In the genomic region with DNA sequence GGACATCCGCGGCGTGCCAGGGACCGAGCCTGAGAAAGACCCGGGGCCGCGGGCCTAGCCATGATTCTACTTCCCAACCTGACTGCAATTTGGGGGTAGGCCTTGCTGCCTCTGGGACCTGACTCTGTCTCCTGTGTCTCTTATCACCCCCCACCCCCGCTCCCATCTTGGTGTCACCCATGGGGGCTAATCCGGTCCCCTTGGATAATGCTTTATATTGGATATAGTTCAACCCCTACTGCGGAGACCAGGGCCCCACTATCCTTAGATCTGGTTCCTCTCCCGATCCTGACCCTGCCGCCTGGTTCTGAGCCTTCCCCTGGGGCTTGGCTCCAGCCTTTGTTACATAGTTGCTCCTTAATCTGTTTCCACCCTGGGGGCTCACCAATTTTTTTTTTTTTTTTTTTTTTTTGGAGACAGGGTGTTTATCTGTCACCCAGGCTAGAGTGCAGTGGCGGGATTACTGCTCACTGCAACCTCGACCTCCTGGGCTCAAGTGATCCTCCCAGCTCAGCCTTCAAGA, we compare ENCODE assay signal across 8 cellular contexts. TPM values are rescaled to one million over a fixed set of nuclear protein-coding genes. Genes with fewer than 3 reads are reported as not detected.
DNase-seq lines count a peak whose midpoint lies in the region; ATAC-seq, FAIRE-seq and TF ChIP-seq lines count a peak whose summit lies in the region.

No MANE protein-coding gene starts in this region.

- no peak overlapping the region for H3K27ac Mint-ChIP-seq in activated naive CD4-positive, alpha-beta T cell treated with anti-CD3 and anti-CD28 coated beads for 36 hours
- H3K27ac Mint-ChIP-seq in memory B cell (no peak overlapping the region), type B pancreatic cell (peak overlapping the region; percentile 85)

- peak overlapping the region; percentile 80 to 99 for H3K9ac ChIP-seq in K562 (ENCODE audit: insufficient read depth in 1 of 2, low read depth in 2 of 2, low read length in 2 of 2)

- in situ Hi-C loops in K562 (cut with MboI): no loop called here

- intact Hi-C loops in activated naive CD4-positive, alpha-beta T cell treated with anti-CD3 and anti-CD28 coated beads for 36 hours (cut with micrococcal nuclease): loop anchor here (5.0 to 10.0 kb wide), 3 partner anchors 103 to 515 kb away; partner anchors contain the start of genes BCL3, GEMIN7, QPCTL and SNRPD2
- intact Hi-C loops in K562 (cut with micrococcal nuclease): no loop called here

- no peak for TF ChIP-seq POLR2A in K562 (conservative IDR thresholded peaks at IDR 0.05)

- TF ChIP-seq RAD21 in K562 (CRISPR knock-in tag; conservative IDR thresholded peaks at IDR 0.05 in 1 of 2, IDR thresholded peaks at IDR 0.05 in 1 of 2): no peak

- TF ChIP-seq EP300 in K562 (IDR thresholded peaks at IDR 0.05; ENCODE audit: low read length): no peak

- peak overlapping the region; percentile 72 for H3K4me3 ChIP-seq in K562

- FAIRE-seq in K562 (lab: Jason Lieb, UNC): no peak

- 5% methylated on average over 14 of the region's 14 CpGs for WGBS in K562 (ENCODE audit: insufficient coverage, low coverage, missing lambda C conversion rate)

- CTCF ChIA-PET in activated naive CD4-positive, alpha-beta T cell treated with anti-CD3 and anti-CD28 coated beads for 36 hours (lab: Charles Lee): interaction anchor here (0.6 kb wide), 1 partner anchor 26 kb away, joined by 3 read pairs; no protein-coding TSS in a partner anchor
- CTCF ChIA-PET in K562 (lab: Yijun Ruan, JAX; ENCODE audit: low intra/inter-chr PET ratio): interaction anchor here (0.6 kb wide), 1 partner anchor 190 kb away, joined by 4 read pairs; no protein-coding TSS in a partner anchor

- peaks cover 42% of the 10 kb centered on the region for H3K79me2 ChIP-seq in K562 (ENCODE audit: control insufficient read depth, insufficient read depth, low read length)

- H3K9me3 Mint-ChIP-seq in activated naive CD4-positive, alpha-beta T cell treated with anti-CD3 and anti-CD28 coated beads for 36 hours: no peaks in the 10 kb centered on the region
- H3K9me3 Mint-ChIP-seq in memory B cell (no peaks in the 10 kb centered on the region), type B pancreatic cell (no peaks in the 10 kb centered on the region)

- peak overlapping the region; percentile 71 for H3K4me3 Mint-ChIP-seq in activated naive CD4-positive, alpha-beta T cell treated with anti-CD3 and anti-CD28 coated beads for 36 hours
- H3K4me3 Mint-ChIP-seq in memory B cell: peak overlapping the region; percentile 78
- peak overlapping the region; percentile 88 for H3K4me3 Mint-ChIP-seq in type B pancreatic cell

- peaks cover 13% of the 10 kb centered on the region; the same call in 2 of the 3 replicates for H3K36me3 ChIP-seq in K562 (ENCODE audit: control insufficient read depth, insufficient read depth, low read length)

- H4K20me1 ChIP-seq in K562 (replicated peaks; ENCODE audit: control insufficient read depth, insufficient read depth, low read length): no peaks in the 10 kb centered on the region

- peaks cover 14 to 42% of the 10 kb centered on the region in 2 experiments for H3K4me1 ChIP-seq in K562 (replicated peaks in 1 of 2; ENCODE audit: control insufficient read depth in 2 of 2, insufficient read depth in 2 of 2, low read length in 2 of 2)

- H2AFZ ChIP-seq in K562 (ENCODE audit: low read depth, low read length): peak overlapping the region; percentile 94

- no peaks in the 10 kb centered on the region for H3K27me3 ChIP-seq in K562 (ENCODE audit: control insufficient read depth in 2 of 2, insufficient read depth in 2 of 2, low read length in 2 of 2)

- no peaks in the 10 kb centered on the region for H3K9me3 ChIP-seq in K562 (replicated peaks; ENCODE audit: control insufficient read depth, insufficient read depth, low read depth, low read length)

- ATAC-seq in K562: no peak
- ATAC-seq in memory B cell (ENCODE audit: low read depth): no peak
- ATAC-seq in HG03432 (IDR thresholded peaks at IDR 0.05; ENCODE audit: unreplicated experiment): no peak
- no peak for ATAC-seq in HG03045 (IDR thresholded peaks at IDR 0.05; ENCODE audit: unreplicated experiment)

- H3K27ac ChIP-seq in K562 (ENCODE audit: extremely low read depth, low read depth, low read length): peak overlapping the region; percentile 74

- DNase-seq in activated naive CD4-positive, alpha-beta T cell treated with anti-CD3 and anti-CD28 coated beads for 36 hours: no peak
- no peak for DNase-seq in activated naive CD4-positive, alpha-beta T cell treated with Interleukin-2 at 50 U/mL for 16 hours
- DNase-seq in K562 (ENCODE audit: extremely low read depth in 1 of 4, low spot score in 3 of 4) (peak in 3 of 4 experiments; percentile 32 to 42 (median 41)), memory B cell (ENCODE audit: low spot score in 2 of 2) (no peak), type B pancreatic cell (ENCODE audit: extremely low spot score, unreplicated experiment) (no peak), NCI-H2227 (lab: John Stamatoyannopoulos, UW; ENCODE audit: unreplicated experiment) (no peak)

- POLR2A ChIA-PET in K562 (lab: Yijun Ruan, JAX): interaction anchor here (0.6 to 1.8 kb wide), 7 partner anchors 10 to 151 kb away, joined by 3 to 6 read pairs (median 4); partner anchors contain the start of gene EXOC3L2

- peak overlapping the region; percentile 93 for H3K4me2 ChIP-seq in K562 (ENCODE audit: insufficient read depth, low read length)

- H3K9me1 ChIP-seq in K562 (ENCODE audit: control insufficient read depth, insufficient read depth, low read length): no peaks in the 10 kb centered on the region

- peaks cover 2% of the 10 kb centered on the region for H3K36me3 Mint-ChIP-seq in activated naive CD4-positive, alpha-beta T cell treated with anti-CD3 and anti-CD28 coated beads for 36 hours (ENCODE audit: low read depth)
- H3K36me3 Mint-ChIP-seq in memory B cell (peaks cover 13% of the 10 kb centered on the region), type B pancreatic cell (no peaks in the 10 kb centered on the region)

- no TSS peak for BruUV-seq in K562 (replicated peaks; lab: Mats Ljungman, UMichigan)

- no peaks in the 10 kb centered on the region for H3K27me3 Mint-ChIP-seq in activated naive CD4-positive, alpha-beta T cell treated with anti-CD3 and anti-CD28 coated beads for 36 hours (ENCODE audit: low read depth)
- H3K27me3 Mint-ChIP-seq in memory B cell (no peaks in the 10 kb centered on the region), type B pancreatic cell (no peaks in the 10 kb centered on the region)

- TF ChIP-seq CTCF in K562 (IDR thresholded peaks at IDR 0.05 in 2 of 3, conservative IDR thresholded peaks at IDR 0.05 in 1 of 3; ENCODE audit: insufficient read depth in 2 of 3, low read depth in 1 of 3, low read length in 3 of 3) (no peak), type B pancreatic cell (conservative IDR thresholded peaks at IDR 0.05) (no peak)

- peaks cover 42% of the 10 kb centered on the region for H3K4me1 Mint-ChIP-seq in activated naive CD4-positive, alpha-beta T cell treated with anti-CD3 and anti-CD28 coated beads for 36 hours (ENCODE audit: low read depth)
- peaks cover 27% of the 10 kb centered on the region for H3K4me1 Mint-ChIP-seq in memory B cell
- peaks cover 17% of the 10 kb centered on the region for H3K4me1 Mint-ChIP-seq in type B pancreatic cell (ENCODE audit: unreplicated experiment)

RNA-seq across cellular contexts. Expression of gene BLOC1S3, which starts 1.3 kb away (rescaled TPM):
- 1 to 10 TPM; 5.1 to 6.5 TPM for total RNA-seq in activated naive CD4-positive, alpha-beta T cell treated with anti-CD3 and anti-CD28 coated beads for 36 hours
- 10.9 and 22.2 TPM in 2 replicates for total RNA-seq in K562 (2011; cell fraction: chromatin; rRNA removed; ENCODE audit: low replicate concordance)
- total RNA-seq in K562 (2011; cell fraction: nucleolus; rRNA removed): 17.1 and 20.5 TPM in 2 replicates
- 16.6 and 18.9 TPM in 2 replicates for total RNA-seq in K562 (2011; cell fraction: nucleoplasm; rRNA removed)
- total RNA-seq in K562 (2014; rRNA removed) (5.2 and 9.8 TPM in 2 replicates), K562 (2014; rRNA removed; fragmentation: Illumina TruSeq; extraction: Trizol) (3.3 and 3.9 TPM in 2 replicates), K562 (2015; rRNA removed; fragmentation: Illumina TruSeq; extraction: Trizol) (4.3 and 4.4 TPM in 2 replicates), K562 (2021) (17.1 and 20.2 TPM in 2 replicates), type B pancreatic cell (ENCODE audit: low replicate concordance) (9.2 and 10.2 TPM in 2 replicates)
- polyA plus RNA-seq in K562 (2011; rRNA removed) (6.2 and 11.4 TPM in 2 replicates), K562 (2014; fragmentation: Illumina TruSeq; extraction: Trizol) (10.3 and 11.1 TPM in 2 replicates), K562 (2014; fragmentation: Nextera tagmentation; extraction: Ambion mirVana) (10 to 100 TPM; 12.4 to 16.1 TPM), K562 (2014; rRNA removed) (7.6 and 10.4 TPM in 2 replicates)
- 12.4 and 13.2 TPM in 2 replicates for polyA plus RNA-seq in K562 (2011; cell fraction: cytosol; rRNA removed)
- 9.9 and 10.0 TPM in 2 replicates for polyA plus RNA-seq in K562 (2011; cell fraction: nucleus; rRNA removed)
- polyA plus RNA-seq in K562 (2012): 10.1 and 12.7 TPM in 2 replicates
- 6.1 and 9.3 TPM in 2 replicates for polyA minus RNA-seq in K562 (2011; rRNA and poly(A)+ RNA removed)
- 6.8 and 9.4 TPM in 2 replicates for polyA minus RNA-seq in K562 (2011; cell fraction: cytosol; rRNA and poly(A)+ RNA removed)
- 4.2 and 7.1 TPM in 2 replicates for polyA minus RNA-seq in K562 (2011; cell fraction: nucleus; rRNA and poly(A)+ RNA removed)

RNA-seq across cellular contexts. Expression of gene TRAPPC6A, which starts 1.9 kb away (rescaled TPM):
- 10 to 100 TPM; 28.1 to 28.4 TPM for total RNA-seq in activated naive CD4-positive, alpha-beta T cell treated with anti-CD3 and anti-CD28 coated beads for 36 hours
- 3.4 and 9.5 TPM in 2 replicates for total RNA-seq in K562 (2011; cell fraction: chromatin; rRNA removed; ENCODE audit: low replicate concordance)
- total RNA-seq in K562 (2011; cell fraction: nucleolus; rRNA removed): 12.4 and 13.0 TPM in 2 replicates
- 5.6 and 7.4 TPM in 2 replicates for total RNA-seq in K562 (2011; cell fraction: nucleoplasm; rRNA removed)
- total RNA-seq in K562 (2014; rRNA removed) (16.6 and 18.8 TPM in 2 replicates), K562 (2014; rRNA removed; fragmentation: Illumina TruSeq; extraction: Trizol) (1.5 and 2.7 TPM in 2 replicates), K562 (2015; rRNA removed; fragmentation: Illumina TruSeq; extraction: Trizol) (9.5 and 11.6 TPM in 2 replicates), K562 (2021) (17.8 and 20.2 TPM in 2 replicates), type B pancreatic cell (ENCODE audit: low replicate concordance) (36.7 and 41.3 TPM in 2 replicates)
- polyA plus RNA-seq in K562 (2011; rRNA removed) (22.4 and 35.8 TPM in 2 replicates), K562 (2014; fragmentation: Illumina TruSeq; extraction: Trizol) (5.0 and 14.3 TPM in 2 replicates), K562 (2014; fragmentation: Nextera tagmentation; extraction: Ambion mirVana) (1 to 10 TPM in 1 of 2 experiments, under 1 TPM in 1; 0.82 to 7.7 TPM), K562 (2014; rRNA removed) (23.6 and 28.2 TPM in 2 replicates)
- polyA plus RNA-seq in K562 (2011; cell fraction: cytosol; rRNA removed): 69.0 and 84.4 TPM in 2 replicates
- polyA plus RNA-seq in K562 (2011; cell fraction: nucleus; rRNA removed): 28.2 and 34.8 TPM in 2 replicates
- 27.4 and 76.0 TPM in 2 replicates for polyA plus RNA-seq in K562 (2012)
- 2.7 and 4.5 TPM in 2 replicates for polyA minus RNA-seq in K562 (2011; rRNA and poly(A)+ RNA removed)
- polyA minus RNA-seq in K562 (2011; cell fraction: cytosol; rRNA and poly(A)+ RNA removed): 5.6 and 15.6 TPM in 2 replicates
- polyA minus RNA-seq in K562 (2011; cell fraction: nucleus; rRNA and poly(A)+ RNA removed): 4.2 and 5.3 TPM in 2 replicates

RNA-seq across cellular contexts. Expression of gene NKPD1, which starts 19.1 kb away (rescaled TPM):
- under 1 TPM in 1 of 2 experiments, not detected in 1; 0.17 TPM for total RNA-seq in activated naive CD4-positive, alpha-beta T cell treated with anti-CD3 and anti-CD28 coated beads for 36 hours
- total RNA-seq in K562 (2011; cell fraction: chromatin; rRNA removed; ENCODE audit: low replicate concordance): 0.30 TPM in 1 of 2 replicates, not detected in the other
- total RNA-seq in K562 (2011; cell fraction: nucleolus; rRNA removed): 0.17 and 0.79 TPM in 2 replicates
- total RNA-seq in K562 (2011; cell fraction: nucleoplasm; rRNA removed): 0.15 TPM in 2 replicates
- total RNA-seq in K562 (2014; rRNA removed) (0.09 TPM in 1 of 2 replicates, not detected in the other), K562 (2014; rRNA removed; fragmentation: Illumina TruSeq; extraction: Trizol) (not detected in 2 replicates), K562 (2015; rRNA removed; fragmentation: Illumina TruSeq; extraction: Trizol) (not detected in 2 replicates), K562 (2021) (0.04 TPM in 2 replicates), type B pancreatic cell (ENCODE audit: low replicate concordance) (0.56 and 1.3 TPM in 2 replicates)
- polyA plus RNA-seq in K562 (2011; rRNA removed) (0.01 TPM in 1 of 2 replicates, not detected in the other), K562 (2014; fragmentation: Illumina TruSeq; extraction: Trizol) (0.03 TPM in 1 of 2 replicates, not detected in the other), K562 (2014; fragmentation: Nextera tagmentation; extraction: Ambion mirVana) (not detected), K562 (2014; rRNA removed) (0.04 and 0.07 TPM in 2 replicates)
- 0.03 and 0.13 TPM in 2 replicates for polyA plus RNA-seq in K562 (2011; cell fraction: cytosol; rRNA removed)
- 0.11 and 0.20 TPM in 2 replicates for polyA plus RNA-seq in K562 (2011; cell fraction: nucleus; rRNA removed)
- polyA plus RNA-seq in K562 (2012): 0.03 and 0.26 TPM in 2 replicates
- polyA minus RNA-seq in K562 (2011; rRNA and poly(A)+ RNA removed): not detected in 2 replicates
- not detected in 2 replicates for polyA minus RNA-seq in K562 (2011; cell fraction: cytosol; rRNA and poly(A)+ RNA removed)
- 0.11 and 0.13 TPM in 2 replicates for polyA minus RNA-seq in K562 (2011; cell fraction: nucleus; rRNA and poly(A)+ RNA removed)

Comparison
In these comparisons a context has a peak if more than half of its experiments do, and no peak if none do; other contexts are left out.
1. DNase-seq: peak in K562 (3 of 4); none in activated naive CD4-positive, alpha-beta T cell treated with anti-CD3 and anti-CD28 coated beads for 36 hours (single experiment), activated naive CD4-positive, alpha-beta T cell treated with Interleukin-2 at 50 U/mL for 16 hours (single experiment), memory B cell (0 of 2), type B pancreatic cell (single experiment) and NCI-H2227 (single experiment).
2. Peak in every context shown above with its lines, with median percentiles within 50 percentile points of each other: H3K4me3 Mint-ChIP-seq.